ENCODE assay signal across 25 cellular contexts in the genomic region with DNA sequence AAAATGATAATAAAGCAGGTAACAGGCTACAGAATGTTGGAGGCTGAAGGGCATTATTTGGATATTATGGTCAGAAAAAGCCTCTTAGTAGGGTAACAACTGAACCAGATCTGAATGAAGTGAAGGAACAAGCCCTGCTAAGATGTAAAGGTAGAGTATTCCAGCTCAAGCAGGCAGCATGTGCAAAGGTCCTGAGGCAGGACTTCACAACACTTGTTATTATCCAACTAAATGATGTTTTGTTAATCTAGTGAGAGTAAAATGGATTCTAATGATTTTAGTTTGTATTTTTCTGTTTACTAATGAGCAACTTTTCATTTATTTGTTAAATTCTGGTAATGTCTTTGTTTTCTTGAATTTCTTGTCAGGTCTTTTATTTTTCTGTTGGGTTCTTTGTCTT. TPM values are rescaled to one million over a fixed set of nuclear protein-coding genes. Genes with fewer than 3 reads are reported as not detected.
DNase-seq lines count a peak whose midpoint lies in the region; ATAC-seq, FAIRE-seq and TF ChIP-seq lines count a peak whose summit lies in the region.
"Had no signal": no experiment of that assay in that cellular context is flagged by ENCODE, and none has a peak within 500 bp of the region (broad histone marks: within the 10 kb centered on the region; RNA-seq: fewer than 3 reads in every experiment).

No MANE protein-coding gene starts in this region.

- no peaks in the 10 kb centered on the region for H3K79me1 ChIP-seq in trophoblast cell (ENCODE audit: low read length)

- H3K9me3 ChIP-seq in HEK293 (ENCODE audit: control insufficient read depth, insufficient read depth, low read depth, low read length), result no peaks in the 10 kb centered on the region
- H3K9me3 ChIP-seq in K562 (replicated peaks; ENCODE audit: control insufficient read depth, insufficient read depth, low read depth, low read length), result no peaks in the 10 kb centered on the region
- H3K9me3 ChIP-seq in trophoblast cell (ENCODE audit: insufficient read depth, low read depth, low read length), result no peaks in the 10 kb centered on the region
- H3K9me3 ChIP-seq in transverse colon, result no peaks in the 10 kb centered on the region
- H3K9me3 ChIP-seq: BE2C, BLaER1 had no signal

- TF ChIP-seq EP300 in K562 (IDR thresholded peaks at IDR 0.05; ENCODE audit: low read length), result no peak
- no peak for TF ChIP-seq EP300 in transverse colon (IDR thresholded peaks at IDR 0.05; ENCODE audit: low read depth)

- peak overlapping the region; percentile 12 for H3K23ac ChIP-seq in trophoblast cell (ENCODE audit: low read length)

- no peak for ATAC-seq in K562
- ATAC-seq: GM12878 had no signal

- no TSS peak for BruUV-seq in K562 (replicated peaks; lab: Mats Ljungman, UMichigan)

- H3K9ac ChIP-seq in K562 (ENCODE audit: insufficient read depth in 1 of 2, low read depth in 2 of 2, low read length in 2 of 2) (no peak overlapping the region), trophoblast cell (ENCODE audit: low read length) (no peak overlapping the region)
- H3K9ac ChIP-seq: BLaER1 had no signal

- in situ Hi-C loops in K562 (cut with MboI), result no loop called here
- in situ Hi-C loops in transverse colon (cut with MboI; ENCODE audit: low pct_ligation_motif_present in 1 of 4, low pct_unique_long_range_greater_than_20kb in 1 of 4, low sequenced_read_pairs in 3 of 4), result loop anchor here in 1 of 4 donors (10.0 kb wide), 1 partner anchor 145 kb away; no protein-coding TSS in a partner anchor

- H3K4me2 ChIP-seq in K562 (ENCODE audit: insufficient read depth, low read length) (no peak overlapping the region), trophoblast cell (ENCODE audit: low read length) (no peak overlapping the region)
- H3K4me2 ChIP-seq: BLaER1 had no signal

- H3K36me3 ChIP-seq in HEK293 (ENCODE audit: control insufficient read depth in 2 of 2, insufficient read depth in 1 of 2, low read length in 2 of 2) (no peaks in the 10 kb centered on the region), K562 (ENCODE audit: control insufficient read depth, insufficient read depth, low read length) (no peaks in the 10 kb centered on the region), trophoblast cell (ENCODE audit: control insufficient read depth in 1 of 2, insufficient read depth in 2 of 2, low read length in 2 of 2) (no peaks in the 10 kb centered on the region), transverse colon (no peaks in the 10 kb centered on the region)
- H3K36me3 ChIP-seq: BE2C, BLaER1 had no signal

- H2AFZ ChIP-seq in K562 (ENCODE audit: low read depth, low read length) (no peak overlapping the region), trophoblast cell (ENCODE audit: insufficient read depth, low read length, poor library complexity) (no peak overlapping the region)

- H4K8ac ChIP-seq in trophoblast cell (ENCODE audit: low read depth, low read length), result no peak overlapping the region

- no peak for TF ChIP-seq RAD21 in K562 (CRISPR knock-in tag; conservative IDR thresholded peaks at IDR 0.05 in 1 of 2, IDR thresholded peaks at IDR 0.05 in 1 of 2)

- no peak overlapping the region for H2AK5ac ChIP-seq in trophoblast cell (ENCODE audit: low read length)

- H3K27ac ChIP-seq in HEK293 (ENCODE audit: extremely low read depth, low read depth, low read length) (no peak overlapping the region), K562 (ENCODE audit: extremely low read depth, low read depth, low read length) (no peak overlapping the region), trophoblast cell (ENCODE audit: low read depth, low read length) (no peak overlapping the region), transverse colon (no peak overlapping the region)
- H3K27ac ChIP-seq: BLaER1 had no signal

- POLR2A ChIA-PET in HEK293 (lab: Yijun Ruan, JAX) (no interaction called here), K562 (lab: Yijun Ruan, JAX) (no interaction called here)

- no peaks in the 10 kb centered on the region for H3K9me1 ChIP-seq in K562 (ENCODE audit: control insufficient read depth, insufficient read depth, low read length)

- H3K27me3 ChIP-seq in K562 (ENCODE audit: control insufficient read depth in 2 of 2, insufficient read depth in 2 of 2, low read length in 2 of 2) (peaks cover 10% of the 10 kb centered on the region in 2 experiments; a peak in 3 of 5 replicates), trophoblast cell (ENCODE audit: insufficient read depth, low read length) (no peaks in the 10 kb centered on the region), transverse colon (no peaks in the 10 kb centered on the region)
- H3K27me3 ChIP-seq: BE2C, BLaER1 had no signal

- no peak overlapping the region for H2BK12ac ChIP-seq in trophoblast cell (ENCODE audit: low read length)

- H4K20me1 ChIP-seq in K562 (replicated peaks; ENCODE audit: control insufficient read depth, insufficient read depth, low read length), result no peaks in the 10 kb centered on the region
- H4K20me1 ChIP-seq: BLaER1 had no signal

- DNase-seq in K562 (ENCODE audit: extremely low read depth in 1 of 4, low spot score in 3 of 4), result no peak
- DNase-seq in trophoblast cell, result no peak
- DNase-seq in NCI-H1694 treated with DMSO at 0.1 percent for 48 hours (lab: John Stamatoyannopoulos, UW), result no peak
- no peak for DNase-seq in transverse colon
- DNase-seq: 8988T; ACHN; BE2C; C1 segment of cervical spinal cord; CD4-positive, alpha-beta memory T cell; CD4-positive, CD25-positive, alpha-beta regulatory T cell; CD8-positive, alpha-beta memory T cell; COR-L47; DMS 273 treated with DMSO at 0.1 percent for 48 hours; DMS153; DMS53; DMS79; DND-41; EL; GDM1 had no signal

- H4K91ac ChIP-seq in trophoblast cell (ENCODE audit: low read depth, low read length), result no peak overlapping the region

- H2BK5ac ChIP-seq in trophoblast cell (ENCODE audit: low read depth, low read length, poor library complexity), result no peak overlapping the region

- CTCF ChIA-PET in HEK293 (lab: Yijun Ruan, JAX) (no interaction called here), K562 (lab: Yijun Ruan, JAX; ENCODE audit: low intra/inter-chr PET ratio) (no interaction called here)

- no peak overlapping the region for H3K18ac ChIP-seq in trophoblast cell (ENCODE audit: low read length)

- intact Hi-C loops in K562 (cut with micrococcal nuclease), result no loop called here
- intact Hi-C loops in transverse colon (cut with DNase I; ENCODE audit: low total_unique reads), result no loop called here

- no peak overlapping the region for H3K4ac ChIP-seq in trophoblast cell (ENCODE audit: low read depth, low read length)

- H2BK120ac ChIP-seq in trophoblast cell (ENCODE audit: insufficient read depth, low read length, poor library complexity), result no peak overlapping the region

- FAIRE-seq in K562 (lab: Jason Lieb, UNC), result peak; percentile 19
- FAIRE-seq: A204.1, GM12878, GM12892, GM18507 had no signal

- no peaks in the 10 kb centered on the region for H3K79me2 ChIP-seq in K562 (ENCODE audit: control insufficient read depth, insufficient read depth, low read length)
- H3K79me2 ChIP-seq in trophoblast cell (ENCODE audit: control insufficient read depth, insufficient read depth, low read length, poor library complexity), result no peaks in the 10 kb centered on the region

- TF ChIP-seq CTCF in HEK293 (tag by site-specific recombination; IDR thresholded peaks at IDR 0.05), result no peak
- TF ChIP-seq CTCF in K562 (IDR thresholded peaks at IDR 0.05 in 2 of 3, conservative IDR thresholded peaks at IDR 0.05 in 1 of 3; ENCODE audit: insufficient read depth in 2 of 3, low read depth in 1 of 3, low read length in 3 of 3), result no peak
- TF ChIP-seq CTCF in transverse colon (IDR thresholded peaks at IDR 0.05), result no peak

- H4K12ac ChIP-seq in trophoblast cell (ENCODE audit: low read depth, low read length), result no peak overlapping the region

- TF ChIP-seq POLR2A in K562 (conservative IDR thresholded peaks at IDR 0.05) (no peak), transverse colon (IDR thresholded peaks at IDR 0.05) (no peak)

- no peaks in the 10 kb centered on the region for H3K4me1 ChIP-seq in HEK293 (ENCODE audit: control insufficient read depth, insufficient read depth, low read length)
- H3K4me1 ChIP-seq in K562 (replicated peaks in 1 of 2; ENCODE audit: control insufficient read depth in 2 of 2, insufficient read depth in 2 of 2, low read length in 2 of 2), result peaks cover 0 to 4% of the 10 kb centered on the region in 2 experiments; a peak in 1 of 5 replicates
- H3K4me1 ChIP-seq in trophoblast cell (ENCODE audit: control insufficient read depth in 1 of 2, insufficient read depth in 2 of 2, low read length in 2 of 2), result peaks cover 0 to 2% of the 10 kb centered on the region in 2 experiments
- no peaks in the 10 kb centered on the region for H3K4me1 ChIP-seq in transverse colon
- H3K4me1 ChIP-seq: BE2C, BLaER1 had no signal

- H3K4me3 ChIP-seq in HEK293 (ENCODE audit: low read depth, low read length) (no peak overlapping the region), K562 (no peak overlapping the region), trophoblast cell (ENCODE audit: low read depth, low read length) (no peak overlapping the region), transverse colon (no peak overlapping the region)
- H3K4me3 ChIP-seq: BLaER1, GM12878 had no signal

- H3K14ac ChIP-seq in trophoblast cell (ENCODE audit: low read length), result no peak overlapping the region

TF ChIP-seq in HEK293, 187 proteins besides CTCF, POLR2A, EP300 and RAD21:
- peak; percentile 93 for TF ChIP-seq ZNF623 (tag by site-specific recombination; IDR thresholded peaks at IDR 0.05)
- no peak for TF ChIP-seq WT1 (tag by site-specific recombination; IDR thresholded peaks at IDR 0.05)
TF ChIP-seq in HEK293: peak in this region for 1.

TF ChIP-seq in K562, 482 proteins besides CTCF, POLR2A, EP300 and RAD21 (continues in another document):
- TF ChIP-seq ZNF124 (CRISPR knock-in tag; IDR thresholded peaks at IDR 0.05) (no peak), NR3C1 (CRISPR knock-in tag; IDR thresholded peaks at IDR 0.05) (no peak)

RNA-seq across cellular contexts. Expression of a gene that starts 35.7 kb away (rescaled TPM):
- 4.0 and 4.8 TPM in 2 replicates for total RNA-seq in K562 (2011; cell fraction: chromatin; rRNA removed; ENCODE audit: low replicate concordance)
- total RNA-seq in K562 (2011; cell fraction: nucleolus; rRNA removed), result 3.7 TPM in 2 replicates
- total RNA-seq in K562 (2011; cell fraction: nucleoplasm; rRNA removed), result 3.2 and 7.4 TPM in 2 replicates
- total RNA-seq in K562 (2014; rRNA removed) (2.3 and 3.0 TPM in 2 replicates), K562 (2014; rRNA removed; fragmentation: Illumina TruSeq; extraction: Trizol) (3.7 and 3.9 TPM in 2 replicates), K562 (2015; rRNA removed; fragmentation: Illumina TruSeq; extraction: Trizol) (2.6 and 3.5 TPM in 2 replicates), K562 (2021) (2.6 and 2.7 TPM in 2 replicates), transverse colon (1 to 10 TPM; 6.8 to 8.1 (median 7.1) TPM)
- polyA plus RNA-seq in K562 (2011; rRNA removed) (3.7 and 4.0 TPM in 2 replicates), K562 (2014; fragmentation: Illumina TruSeq; extraction: Trizol) (2.6 and 3.5 TPM in 2 replicates), K562 (2014; fragmentation: Nextera tagmentation; extraction: Ambion mirVana) (1 to 10 TPM; 1.8 to 3.3 TPM), K562 (2014; rRNA removed) (1.7 and 2.6 TPM in 2 replicates)
- 1.1 and 3.1 TPM in 2 replicates for polyA plus RNA-seq in K562 (2011; cell fraction: cytosol; rRNA removed)
- polyA plus RNA-seq in K562 (2011; cell fraction: nucleus; rRNA removed), result 1.8 and 2.5 TPM in 2 replicates
- polyA plus RNA-seq in K562 (2012), result 1.8 and 2.9 TPM in 2 replicates
- 5.1 and 6.8 TPM in 2 replicates for polyA minus RNA-seq in K562 (2011; rRNA and poly(A)+ RNA removed)
- 2.4 and 3.0 TPM in 2 replicates for polyA minus RNA-seq in K562 (2011; cell fraction: cytosol; rRNA and poly(A)+ RNA removed)
- 1.1 and 2.9 TPM in 2 replicates for polyA minus RNA-seq in K562 (2011; cell fraction: nucleus; rRNA and poly(A)+ RNA removed)
- 4.5 and 4.6 TPM in 2 replicates for polyA plus RNA-seq in trophoblast cell (2013)
